ENCODE assay signal across 8 cellular contexts in genomic region chr1:183942933-183943693, GRCh38.
A peak's percentile ranks its signal among the peaks of the same experiment; 100 is the strongest.
DNase-seq lines count a peak whose midpoint lies in the region; ATAC-seq and TF ChIP-seq lines count a peak whose summit lies in the region.

No MANE protein-coding gene starts in this region.

- DNase-seq in NCI-H2029 treated with DMSO at 0.1 percent for 48 hours (lab: John Stamatoyannopoulos, UW) (peak; percentile 17), astrocyte of the hippocampus (ENCODE audit: low read depth, low spot score) (peak; percentile 97), neural progenitor cell (ENCODE audit: low spot score) (peak; percentile 84)
- no peak for DNase-seq in activated CD4-positive, alpha-beta T cell treated with anti-CD3 and anti-CD28 coated beads for 4 hours
- DNase-seq in stimulated activated naive CD4-positive, alpha-beta T cell (lab: John Stamatoyannopoulos, UW) = no peak

- H4K20me1 ChIP-seq in BLaER1 treated with 17β-estradiol and CSF1 and Interleukin-3, amounts not matched to agents 10 nM and 100 nM = no peaks in the 10 kb centered on the region
- H4K20me1 ChIP-seq in neural progenitor cell (ENCODE audit: low read depth) = no peaks in the 10 kb centered on the region

- peak overlapping the region; percentile 10 for H3K4me3 Mint-ChIP-seq in neural progenitor cell

- H3K4me1 ChIP-seq in BLaER1 treated with 17β-estradiol and CSF1 and Interleukin-3, amounts not matched to agents 10 nM and 100 nM = peaks cover 22 to 51% (median 41%) of the 10 kb centered on the region in 10 experiments
- H3K4me1 ChIP-seq in neural progenitor cell = peaks cover 50% of the 10 kb centered on the region

- peak overlapping the region; percentile 53 to 84 (median 69) for H3K4me2 ChIP-seq in BLaER1 treated with 17β-estradiol and CSF1 and Interleukin-3, amounts not matched to agents 10 nM and 100 nM
- H3K4me2 ChIP-seq in neural progenitor cell = peak overlapping the region; percentile 72

- no peaks in the 10 kb centered on the region for H3K27me3 ChIP-seq in BLaER1 treated with 17β-estradiol and CSF1 and Interleukin-3, amounts not matched to agents 10 nM and 100 nM
- no peaks in the 10 kb centered on the region for H3K27me3 ChIP-seq in neural progenitor cell

- H3K36me3 Mint-ChIP-seq in neural progenitor cell = peaks cover 41% of the 10 kb centered on the region

- H3K36me3 ChIP-seq in BLaER1 treated with 17β-estradiol and CSF1 and Interleukin-3, amounts not matched to agents 10 nM and 100 nM = 0 out of 22 replicates have a peak, but pooled peaks cover 0 to 2% (median 0%) of the 10 kb centered on the region in 11 experiments
- H3K36me3 ChIP-seq in neural progenitor cell = no peaks in the 10 kb centered on the region

- no peak overlapping the region for H3K4me3 ChIP-seq in BLaER1 treated with 17β-estradiol and CSF1 and Interleukin-3, amounts not matched to agents 10 nM and 100 nM
- no peak overlapping the region for H3K4me3 ChIP-seq in neural progenitor cell

- TF ChIP-seq CTCF in neural progenitor cell (IDR thresholded peaks at IDR 0.05) = no peak

- no peaks in the 10 kb centered on the region for H3K79me2 ChIP-seq in neural progenitor cell (ENCODE audit: low read depth)

- peaks cover 54% of the 10 kb centered on the region for H3K4me1 Mint-ChIP-seq in neural progenitor cell

- peaks cover 0 to 8% (median 2%) of the 10 kb centered on the region in 11 experiments; a peak in 9 of 22 replicates for H3K9me3 ChIP-seq in BLaER1 treated with 17β-estradiol and CSF1 and Interleukin-3, amounts not matched to agents 10 nM and 100 nM (replicated peaks in 1 of 11)
- H3K9me3 ChIP-seq in neural progenitor cell (ENCODE audit: low read depth) = no peaks in the 10 kb centered on the region

- H3K27ac Mint-ChIP-seq in neural progenitor cell = peak overlapping the region; percentile 84

- peak overlapping the region; percentile 36 to 77 (median 64); a peak in 20 of 22 replicates for H3K27ac ChIP-seq in BLaER1 treated with 17β-estradiol and CSF1 and Interleukin-3, amounts not matched to agents 10 nM and 100 nM
- peak overlapping the region; percentile 77 for H3K27ac ChIP-seq in neural progenitor cell

- H3K9ac ChIP-seq in BLaER1 treated with 17β-estradiol and CSF1 and Interleukin-3, amounts not matched to agents 10 nM and 100 nM = peak overlapping the region in 8 of 11 experiments; percentile 1 to 58 (median 32); a peak in 12 of 22 replicates
- no peak overlapping the region for H3K9ac ChIP-seq in neural progenitor cell

- ATAC-seq in GM21825 (IDR thresholded peaks at IDR 0.05; ENCODE audit: unreplicated experiment) (peak; percentile 82), HG03025 (IDR thresholded peaks at IDR 0.05; ENCODE audit: low FRiP score, unreplicated experiment) (no peak)

- peaks cover 46% of the 10 kb centered on the region for H3F3A ChIP-seq in neural progenitor cell (ENCODE audit: low read depth)

- H3K9me3 Mint-ChIP-seq in neural progenitor cell = peaks cover 10% of the 10 kb centered on the region

- H3K27me3 Mint-ChIP-seq in neural progenitor cell (ENCODE audit: insufficient read depth, low read depth) = peaks cover 4% of the 10 kb centered on the region

- H2AFZ ChIP-seq in neural progenitor cell (replicated peaks) = no peak overlapping the region

Comparison
In these comparisons a context has a peak if more than half of its experiments do, and no peak if none do; other contexts are left out.
1. DNase-seq: peak in NCI-H2029 treated with DMSO at 0.1 percent for 48 hours (single experiment), astrocyte of the hippocampus (single experiment) and neural progenitor cell (single experiment); none in activated CD4-positive, alpha-beta T cell treated with anti-CD3 and anti-CD28 coated beads for 4 hours (0 of 2) and stimulated activated naive CD4-positive, alpha-beta T cell (0 of 6).